Comparison of ENCODE assay signal across 8 cellular contexts in the genomic region with DNA sequence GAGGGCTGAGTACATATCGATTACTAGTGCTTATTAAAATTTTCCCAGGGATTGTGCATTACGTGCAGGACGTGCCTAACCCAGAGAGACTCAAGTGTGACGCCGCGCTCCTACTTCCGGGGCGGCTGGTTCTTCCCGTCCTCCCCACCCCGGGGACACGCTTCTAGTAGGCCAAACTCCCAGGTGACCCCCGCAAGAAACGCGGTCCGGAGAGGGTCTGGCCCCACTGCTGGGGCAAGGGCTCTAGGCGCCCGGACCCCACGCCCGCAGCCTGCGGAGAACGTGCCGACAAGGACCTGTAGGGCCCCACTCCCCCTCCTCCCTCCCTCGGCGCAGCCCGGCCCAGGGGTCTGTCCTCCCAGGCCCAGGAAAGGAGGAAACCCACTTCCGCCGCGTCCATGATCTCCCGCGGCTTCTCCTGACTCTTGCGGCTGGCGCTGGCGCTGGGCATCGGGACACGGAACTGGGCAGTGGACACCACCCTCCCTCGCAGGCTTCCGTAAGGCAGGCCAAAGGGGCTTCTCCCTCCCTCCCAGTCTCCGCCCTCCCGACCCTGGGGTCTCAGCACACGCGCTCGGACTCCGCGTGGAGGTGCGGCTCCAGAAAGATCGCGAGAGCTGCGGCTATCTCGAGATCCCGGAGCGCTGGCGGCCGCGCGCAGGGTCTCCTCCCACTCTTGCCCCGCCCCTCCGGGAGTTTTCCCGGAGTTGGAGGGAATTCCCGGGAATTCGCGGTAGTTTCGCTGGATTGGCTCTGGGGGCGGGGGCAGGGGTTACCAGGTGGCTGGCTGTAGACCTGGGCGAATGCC. TPM values are rescaled to one million over a fixed set of nuclear protein-coding genes. Genes with fewer than 3 reads are reported as not detected.
DNase-seq lines count a peak whose midpoint lies in the region; ATAC-seq, FAIRE-seq and TF ChIP-seq lines count a peak whose summit lies in the region.

TSS of gene DARS1 (minus strand) at position 609 of the 808 bp plus-strand sequence. CDS start at position 451, 158 bp downstream.

- H3K36me3 Mint-ChIP-seq in T-helper 2 cell treated with Interferon-gamma antibody and Interleukin-4, amounts not matched to agents 5 μg/mL and 100 μg/mL, for 36 hours (ENCODE audit: low read depth): peaks cover 45% of the 10 kb centered on the region

- no peak for TF ChIP-seq CTCF in ascending aorta (IDR thresholded peaks at IDR 0.05)

- under 1% methylated on average over 64 of the region's 64 CpGs for WGBS in right cardiac atrium

- no peaks in the 10 kb centered on the region for H3K27me3 Mint-ChIP-seq in T-helper 2 cell treated with Interferon-gamma antibody and Interleukin-4, amounts not matched to agents 5 μg/mL and 100 μg/mL, for 36 hours (ENCODE audit: low read depth)

- H3K27ac ChIP-seq in ascending aorta (peak within 1 kb of the TSS; percentile 92 to 94), right cardiac atrium (ENCODE audit: low read length) (peak within 1 kb of the TSS; percentile 95)

- H3K27me3 ChIP-seq in ascending aorta: no peaks in the 10 kb centered on the region
- H3K27me3 ChIP-seq in right cardiac atrium (ENCODE audit: control insufficient read depth, insufficient read depth): no peaks in the 10 kb centered on the region

- peak; percentile 81 for DNase-seq in GM18507 (ENCODE audit: extremely low spot score, insufficient read length, low read depth)
- DNase-seq in NCI-H187 treated with DMSO at 0.1 percent for 48 hours (lab: John Stamatoyannopoulos, UW): peak; percentile 26
- peak; percentile 88 for DNase-seq in T-helper 2 cell treated with Interferon-gamma antibody and Interleukin-4, amounts not matched to agents 5 μg/mL and 100 μg/mL, for 36 hours (ENCODE audit: low spot score)
- peak; percentile 59 to 95 for DNase-seq in ascending aorta (ENCODE audit: low spot score in 2 of 2)
- DNase-seq in right cardiac atrium: peak; percentile 96 to 97 (median 97)
- DNase-seq in pulmonary artery endothelial cell (ENCODE audit: low read depth, low spot score): peak; percentile 63
- peak; percentile 96 for DNase-seq in urothelium cell line (ENCODE audit: low spot score)

- ATAC-seq in HG02970 (IDR thresholded peaks at IDR 0.05; ENCODE audit: low FRiP score, unreplicated experiment) (peak; percentile 75), right cardiac atrium (peak; percentile 98 to 99)

- intact Hi-C loops in ascending aorta (cut with DNase I): loop anchor here (1.0 to 10.0 kb wide), 6 partner anchors 109 to 1066 kb away; partner anchors contain the start of genes CCNT2, MCM6, R3HDM1 and RAB3GAP1
- intact Hi-C loops in right cardiac atrium (cut with DNase I): no loop called here

- H3K4me1 ChIP-seq in ascending aorta (peaks cover 4 to 7% of the 10 kb centered on the region in 2 donors), right cardiac atrium (ENCODE audit: control insufficient read depth, insufficient read depth, low read length) (no peaks in the 10 kb centered on the region)

- peak within 1 kb of the TSS; percentile 97 for H3K27ac Mint-ChIP-seq in T-helper 2 cell treated with Interferon-gamma antibody and Interleukin-4, amounts not matched to agents 5 μg/mL and 100 μg/mL, for 36 hours

- H3K4me3 ChIP-seq in ascending aorta (peak within 1 kb of the TSS; percentile 83 to 92), right cardiac atrium (ENCODE audit: low read length) (peak within 1 kb of the TSS; percentile 83)

- no peaks in the 10 kb centered on the region for H3K9me3 ChIP-seq in ascending aorta
- no peaks in the 10 kb centered on the region for H3K9me3 ChIP-seq in right cardiac atrium (ENCODE audit: control insufficient read depth, low read length)

- FAIRE-seq in GM18507 (lab: Jason Lieb, UNC) (peak; percentile 93), urothelium cell line (lab: Jason Lieb, UNC) (no peak)

- H3K9me3 Mint-ChIP-seq in T-helper 2 cell treated with Interferon-gamma antibody and Interleukin-4, amounts not matched to agents 5 μg/mL and 100 μg/mL, for 36 hours: peaks cover 4% of the 10 kb centered on the region

- peaks cover 0 to 6% of the 10 kb centered on the region in 2 donors for H3K36me3 ChIP-seq in ascending aorta

- H3K4me3 Mint-ChIP-seq in T-helper 2 cell treated with Interferon-gamma antibody and Interleukin-4, amounts not matched to agents 5 μg/mL and 100 μg/mL, for 36 hours: peak within 1 kb of the TSS; percentile 96

- peaks cover 44% of the 10 kb centered on the region for H3K4me1 Mint-ChIP-seq in T-helper 2 cell treated with Interferon-gamma antibody and Interleukin-4, amounts not matched to agents 5 μg/mL and 100 μg/mL, for 36 hours (ENCODE audit: low read depth)

RNA-seq across cellular contexts. Expression of gene DARS1, which starts in this region (rescaled TPM):
- total RNA-seq in ascending aorta: 11.6 TPM
- total RNA-seq in right cardiac atrium: 10 to 100 TPM; 50.0 to 56.0 (median 54.3) TPM
- polyA plus RNA-seq in right cardiac atrium: 63.4 TPM
- 64.5 and 65.0 TPM in 2 replicates for total RNA-seq in pulmonary artery endothelial cell

Comparison
In these comparisons a context has a peak if more than half of its experiments do, and no peak if none do; other contexts are left out.
1. Peak in every context shown above with its lines: DNase-seq, ATAC-seq, H3K4me3 ChIP-seq and H3K27ac ChIP-seq.
2. DNase-seq: peak in every context shown above with its lines; median percentile 97 in right cardiac atrium; 96 in urothelium cell line; 88 in T-helper 2 cell treated with Interferon-gamma antibody and Interleukin-4, amounts not matched to agents 5 μg/mL and 100 μg/mL, for 36 hours; 81 in GM18507; 77 in ascending aorta; 63 in pulmonary artery endothelial cell; 26 in NCI-H187 treated with DMSO at 0.1 percent for 48 hours.